ENCODE assay signal across 8 cellular contexts in genomic region chr1:174159253-174160108, GRCh38. TPM values are rescaled to one million over a fixed set of nuclear protein-coding genes. Genes with fewer than 3 reads are reported as not detected.
A peak's percentile ranks its signal among the peaks of the same experiment; 100 is the strongest.
DNase-seq lines count a peak whose midpoint lies in the region; ATAC-seq and TF ChIP-seq lines count a peak whose summit lies in the region.

TSS of gene RABGAP1L (plus strand) at chr1:174159520.

- TF ChIP-seq CTCF in chondrocyte (IDR thresholded peaks at IDR 0.05), result peak; percentile 12
- no peak for TF ChIP-seq CTCF in kidney epithelial cell (IDR thresholded peaks at IDR 0.05; ENCODE audit: insufficient read depth, low read length, poor library complexity, severe bottlenecking)

- H3K27ac Mint-ChIP-seq in activated CD4-positive, alpha-beta T cell treated with anti-CD3 and anti-CD28 coated beads for 36 hours, result peak within 1 kb of the TSS; percentile 95
- peak within 1 kb of the TSS; percentile 78 for H3K27ac Mint-ChIP-seq in chondrocyte (ENCODE audit: unreplicated experiment)

- H3K4me1 Mint-ChIP-seq in activated CD4-positive, alpha-beta T cell treated with anti-CD3 and anti-CD28 coated beads for 36 hours, result peaks cover 59% of the 10 kb centered on the region
- peaks cover 18% of the 10 kb centered on the region for H3K4me1 Mint-ChIP-seq in chondrocyte (ENCODE audit: low read depth)

- H3K36me3 Mint-ChIP-seq in activated CD4-positive, alpha-beta T cell treated with anti-CD3 and anti-CD28 coated beads for 36 hours (ENCODE audit: low read depth), result no peaks in the 10 kb centered on the region
- H3K36me3 Mint-ChIP-seq in chondrocyte (ENCODE audit: low read depth), result no peaks in the 10 kb centered on the region

- DNase-seq in AML-193 (lab: John Stamatoyannopoulos, UW) (peak; percentile 77 to 87), GM19238 (ENCODE audit: insufficient read length, low spot score) (peak; percentile 62), NCI-H510A treated with DMSO at 0.1 percent for 48 hours (lab: John Stamatoyannopoulos, UW) (peak; percentile 99), chondrocyte (ENCODE audit: low spot score) (peak; percentile 96), kidney epithelial cell (ENCODE audit: low read depth) (peak; percentile 72)
- DNase-seq in activated CD4-positive, alpha-beta T cell treated with anti-CD3 and anti-CD28 coated beads for 36 hours, result peak; percentile 97
- peak; percentile 96 for DNase-seq in stimulated activated CD4-positive, alpha-beta T cell treated with anti-CD3 and anti-CD28 coated beads, Interleukin-15, amount 100 ng/mL, for 24 hours

- no peaks in the 10 kb centered on the region for H3K27me3 Mint-ChIP-seq in activated CD4-positive, alpha-beta T cell treated with anti-CD3 and anti-CD28 coated beads for 36 hours
- H3K27me3 Mint-ChIP-seq in chondrocyte (ENCODE audit: low read depth), result no peaks in the 10 kb centered on the region

- POLR2A ChIA-PET in activated CD4-positive, alpha-beta T cell treated with anti-CD3 and anti-CD28 coated beads for 36 hours (lab: Charles Lee), result interaction anchor here (1.3 kb wide), 1 partner anchor 15 kb away, joined by 3 read pairs; no protein-coding TSS in a partner anchor

- peak within 1 kb of the TSS; percentile 94 for H3K4me3 ChIP-seq in kidney epithelial cell (ENCODE audit: low read depth, low read length)

- H3K4me3 Mint-ChIP-seq in activated CD4-positive, alpha-beta T cell treated with anti-CD3 and anti-CD28 coated beads for 36 hours, result peak within 1 kb of the TSS; percentile 93
- peak within 1 kb of the TSS; percentile 98 for H3K4me3 Mint-ChIP-seq in chondrocyte (ENCODE audit: unreplicated experiment)

- CTCF ChIA-PET in activated CD4-positive, alpha-beta T cell treated with anti-CD3 and anti-CD28 coated beads for 36 hours (lab: Charles Lee), result no interaction called here

- no peaks in the 10 kb centered on the region for H3K36me3 ChIP-seq in kidney epithelial cell (ENCODE audit: control insufficient read depth, insufficient read depth, low read length)

- no peaks in the 10 kb centered on the region for H3K9me3 Mint-ChIP-seq in activated CD4-positive, alpha-beta T cell treated with anti-CD3 and anti-CD28 coated beads for 36 hours (ENCODE audit: low read depth)
- no peaks in the 10 kb centered on the region for H3K9me3 Mint-ChIP-seq in chondrocyte (ENCODE audit: low read depth)

- no peaks in the 10 kb centered on the region for H3K27me3 ChIP-seq in kidney epithelial cell (ENCODE audit: control insufficient read depth, insufficient read depth, low read length)

- intact Hi-C loops in activated CD4-positive, alpha-beta T cell treated with anti-CD3 and anti-CD28 coated beads for 36 hours (cut with DNase I, micrococcal nuclease), result loop anchor here (2.0 to 10.0 kb wide), 10 partner anchors 47 to 1627 kb away; partner anchors contain the start of genes ZBTB37 (in 2 of the 2), CENPL (in 1 of the 2), DARS2 (in 1 of the 2) and KIAA0040 (in 1 of the 2)

- ATAC-seq in HG03439 (IDR thresholded peaks at IDR 0.05; ENCODE audit: unreplicated experiment), result peak; percentile 66
- peak; percentile 83 for ATAC-seq in activated CD4-positive, alpha-beta T cell treated with anti-CD3 and anti-CD28 coated beads for 36 hours

RNA-seq across cellular contexts. Expression of gene RABGAP1L, which starts in this region (rescaled TPM):
- 10 to 100 TPM; 22.6 to 29.9 TPM for total RNA-seq in activated CD4-positive, alpha-beta T cell treated with anti-CD3 and anti-CD28 coated beads for 36 hours
- 27.1 to 31.7 TPM (median 28.3 TPM) in 3 replicates for total RNA-seq in chondrocyte
- total RNA-seq in kidney epithelial cell, result 22.1 and 26.3 TPM in 2 replicates

Comparison
In these comparisons a context has a peak if more than half of its experiments do, and no peak if none do; other contexts are left out.
1. Peak in every context shown above with its lines: DNase-seq, ATAC-seq and H3K4me3 ChIP-seq.